26 cellular contexts compared by ENCODE assay signal in the genomic region with DNA sequence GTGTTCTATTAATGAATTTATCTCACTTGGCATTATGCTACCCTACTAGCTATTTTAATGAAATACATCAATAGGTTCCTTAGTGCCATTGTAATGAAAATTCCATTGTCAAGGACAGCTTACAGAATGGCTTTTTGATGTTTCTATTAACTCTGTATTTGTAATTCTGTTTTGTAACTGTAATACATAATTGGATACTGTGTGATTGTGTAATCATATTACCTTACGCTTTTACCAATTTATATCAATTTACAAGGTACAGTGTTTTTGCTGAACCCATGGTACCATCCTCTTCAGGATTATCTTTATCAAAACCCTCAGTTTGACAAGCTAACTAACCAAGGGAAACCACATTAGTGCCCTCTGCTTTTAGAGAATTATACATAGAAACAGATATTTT.
"Had no signal": no experiment of that assay in that cellular context is flagged by ENCODE, and none has a peak within 500 bp of the region (broad histone marks: within the 10 kb centered on the region; RNA-seq: fewer than 3 reads in every experiment).

No MANE protein-coding gene starts in this region.

- DNase-seq: dermis blood vessel endothelial cell; effector CD8-positive, alpha-beta T cell; effector memory CD8-positive, alpha-beta T cell; endodermal cell; erythroblast; esophagus squamous epithelium; foreskin fibroblast; foreskin melanocyte; gastrocnemius medialis; glutamatergic neuron; head of caudate nucleus; heart right ventricle; left cardiac atrium; left lung; left ventricle myocardium superior; lower lobe of right lung; mesenchymal stem cell; mucosa of descending colon; naive B cell had no signal

- H3K27ac ChIP-seq: coronary artery, epithelial cell of prostate, esophagus squamous epithelium, gastrocnemius medialis, heart right ventricle, left lung, lower lobe of right lung had no signal

- ATAC-seq: effector memory CD8-positive, alpha-beta T cell; esophagus mucosa; gastrocnemius medialis; heart right ventricle; left cardiac atrium; left lung; left ventricle myocardium superior; lower lobe of right lung; mucosa of descending colon had no signal

- H3K4me3 ChIP-seq: coronary artery, esophagus squamous epithelium, gastrocnemius medialis, heart right ventricle, left lung, lower lobe of right lung, mucosa of descending colon had no signal

- H3K36me3 ChIP-seq: esophagus squamous epithelium, gastrocnemius medialis, heart right ventricle, left lung, lower lobe of right lung had no signal

- H3K27me3 ChIP-seq: esophagus squamous epithelium, gastrocnemius medialis, heart right ventricle, left lung had no signal

- FAIRE-seq: colon, endometrium, islet of Langerhans, keratinocyte had no signal

- H3K9me3 ChIP-seq: esophagus squamous epithelium, gastrocnemius medialis, heart right ventricle, left lung, lower lobe of right lung, mucosa of descending colon had no signal

- H3K4me1 ChIP-seq: esophagus squamous epithelium, gastrocnemius medialis, heart right ventricle, left lung, lower lobe of right lung had no signal
